ENCODE assay signal across 16 cellular contexts in the genomic region with DNA sequence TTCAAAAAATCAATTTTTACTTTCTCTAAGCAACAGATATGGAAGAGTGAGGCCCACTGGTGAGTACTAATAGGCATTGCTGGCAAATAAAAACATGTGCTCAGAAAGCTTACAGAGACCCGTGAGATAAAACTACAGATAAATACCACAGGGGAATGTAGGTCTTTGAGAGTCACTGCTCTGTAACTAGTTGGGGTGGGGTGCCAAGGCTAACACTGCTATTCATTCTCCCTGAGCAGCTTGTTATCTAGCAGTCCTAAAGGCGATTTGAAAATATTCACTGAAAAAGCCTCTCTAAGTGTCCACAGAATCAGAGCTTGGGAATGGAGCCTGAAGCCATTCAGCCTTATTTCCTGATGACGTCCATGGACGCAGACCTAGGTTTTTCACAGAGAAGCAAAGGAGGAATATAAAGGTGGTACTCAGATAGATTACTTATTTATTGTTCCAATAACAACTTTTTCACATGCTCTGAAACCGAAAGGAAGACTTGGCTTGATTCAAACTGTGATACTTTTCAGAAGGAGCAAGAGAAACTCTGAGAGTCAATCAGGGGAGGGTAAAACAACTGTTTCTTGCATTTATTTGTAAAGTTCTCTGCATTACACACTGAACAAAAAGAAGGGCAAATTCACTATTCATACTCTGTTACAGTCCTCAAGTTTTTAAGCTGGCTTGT.
"Had no signal": no experiment of that assay in that cellular context is flagged by ENCODE, and none has a peak within 500 bp of the region (broad histone marks: within the 10 kb centered on the region; RNA-seq: fewer than 3 reads in every experiment).

No MANE protein-coding gene starts in this region.

- H3K9me3 ChIP-seq: esophagus squamous epithelium, left lung, thoracic aorta had no signal

- H3K79me2 ChIP-seq: hepatocyte had no signal

- FAIRE-seq: colon, endometrium had no signal

- H3K4me3 Mint-ChIP-seq: activated naive CD4-positive, alpha-beta T cell treated with anti-CD3 and anti-CD28 coated beads for 36 hours; activated naive CD8-positive, alpha-beta T cell treated with anti-CD3 and anti-CD28 coated beads, Interleukin-2, amount 50 U/mL, for 24 hours; naive thymus-derived CD8-positive, alpha-beta T cell; stimulated activated effector memory CD8-positive, alpha-beta T cell treated with anti-CD3 and anti-CD28 coated beads, Interleukin-12 subunit alpha, Interleukin-12 subunit beta, amount 100 ng/mL, for 72 hours had no signal

- H3K36me3 ChIP-seq: esophagus squamous epithelium, left lung, thoracic aorta had no signal

- H3K27me3 ChIP-seq: esophagus squamous epithelium, hepatocyte, left lung had no signal

- H3K4me1 ChIP-seq: esophagus squamous epithelium, left lung had no signal

- H2AFZ ChIP-seq: hepatocyte had no signal

- DNase-seq: activated CD4-positive, alpha-beta T cell treated with anti-CD3 and anti-CD28 coated beads, Interleukin-2, amount 50 U/mL, for 4 hours; activated naive CD4-positive, alpha-beta T cell treated with anti-CD3 and anti-CD28 coated beads for 36 hours; activated naive CD8-positive, alpha-beta T cell treated with anti-CD3 and anti-CD28 coated beads, Interleukin-2, amount 50 U/mL, for 24 hours; activated T-cell treated with anti-CD3 and anti-CD28 coated beads for 4 hours; esophagus squamous epithelium; islet precursor cell; left lung; naive thymus-derived CD8-positive, alpha-beta T cell; posterior cingulate gyrus; T-helper 9 cell had no signal

- H3K4me3 ChIP-seq: esophagus squamous epithelium, hepatocyte, left lung, thoracic aorta had no signal

- H3K27ac Mint-ChIP-seq: activated naive CD4-positive, alpha-beta T cell treated with anti-CD3 and anti-CD28 coated beads for 36 hours; activated naive CD8-positive, alpha-beta T cell treated with anti-CD3 and anti-CD28 coated beads, Interleukin-2, amount 50 U/mL, for 24 hours; activated T-helper 2 cell treated with anti-CD3 and anti-CD28 coated beads, Interferon-gamma antibody, Interleukin-2, Interleukin-4, amounts not matched to agents 10 μg/mL and 5 μg/mL and 100 μg/mL, durations not matched to agents 14 hours and 24 hours and 36 hours; naive thymus-derived CD8-positive, alpha-beta T cell; stimulated activated effector memory CD8-positive, alpha-beta T cell treated with anti-CD3 and anti-CD28 coated beads, Interleukin-12 subunit alpha, Interleukin-12 subunit beta, amount 100 ng/mL, for 72 hours had no signal

- H3K27ac ChIP-seq: esophagus squamous epithelium, hepatocyte, left lung, thoracic aorta had no signal

- H3K36me3 Mint-ChIP-seq: naive thymus-derived CD8-positive, alpha-beta T cell; stimulated activated effector memory CD8-positive, alpha-beta T cell treated with anti-CD3 and anti-CD28 coated beads, Interleukin-12 subunit alpha, Interleukin-12 subunit beta, amount 100 ng/mL, for 72 hours had no signal

- H3K4me2 ChIP-seq: hepatocyte had no signal

- H3K27me3 Mint-ChIP-seq: activated naive CD8-positive, alpha-beta T cell treated with anti-CD3 and anti-CD28 coated beads, Interleukin-2, amount 50 U/mL, for 24 hours had no signal

- ATAC-seq: activated naive CD8-positive, alpha-beta T cell treated with anti-CD3 and anti-CD28 coated beads, Interleukin-2, amount 50 U/mL, for 24 hours; left lung; naive thymus-derived CD8-positive, alpha-beta T cell; stimulated activated effector memory CD8-positive, alpha-beta T cell treated with anti-CD3 and anti-CD28 coated beads, Interleukin-12 subunit alpha, Interleukin-12 subunit beta, amount 100 ng/mL, for 72 hours had no signal

- H3K9me3 Mint-ChIP-seq: activated naive CD4-positive, alpha-beta T cell treated with anti-CD3 and anti-CD28 coated beads for 36 hours; activated naive CD8-positive, alpha-beta T cell treated with anti-CD3 and anti-CD28 coated beads, Interleukin-2, amount 50 U/mL, for 24 hours; activated T-helper 2 cell treated with anti-CD3 and anti-CD28 coated beads, Interferon-gamma antibody, Interleukin-2, Interleukin-4, amounts not matched to agents 10 μg/mL and 5 μg/mL and 100 μg/mL, durations not matched to agents 14 hours and 24 hours and 36 hours; stimulated activated effector memory CD8-positive, alpha-beta T cell treated with anti-CD3 and anti-CD28 coated beads, Interleukin-12 subunit alpha, Interleukin-12 subunit beta, amount 100 ng/mL, for 72 hours had no signal

- H3K4me1 Mint-ChIP-seq: activated naive CD8-positive, alpha-beta T cell treated with anti-CD3 and anti-CD28 coated beads, Interleukin-2, amount 50 U/mL, for 24 hours; naive thymus-derived CD8-positive, alpha-beta T cell; stimulated activated effector memory CD8-positive, alpha-beta T cell treated with anti-CD3 and anti-CD28 coated beads, Interleukin-12 subunit alpha, Interleukin-12 subunit beta, amount 100 ng/mL, for 72 hours had no signal
